In the genomic region with DNA sequence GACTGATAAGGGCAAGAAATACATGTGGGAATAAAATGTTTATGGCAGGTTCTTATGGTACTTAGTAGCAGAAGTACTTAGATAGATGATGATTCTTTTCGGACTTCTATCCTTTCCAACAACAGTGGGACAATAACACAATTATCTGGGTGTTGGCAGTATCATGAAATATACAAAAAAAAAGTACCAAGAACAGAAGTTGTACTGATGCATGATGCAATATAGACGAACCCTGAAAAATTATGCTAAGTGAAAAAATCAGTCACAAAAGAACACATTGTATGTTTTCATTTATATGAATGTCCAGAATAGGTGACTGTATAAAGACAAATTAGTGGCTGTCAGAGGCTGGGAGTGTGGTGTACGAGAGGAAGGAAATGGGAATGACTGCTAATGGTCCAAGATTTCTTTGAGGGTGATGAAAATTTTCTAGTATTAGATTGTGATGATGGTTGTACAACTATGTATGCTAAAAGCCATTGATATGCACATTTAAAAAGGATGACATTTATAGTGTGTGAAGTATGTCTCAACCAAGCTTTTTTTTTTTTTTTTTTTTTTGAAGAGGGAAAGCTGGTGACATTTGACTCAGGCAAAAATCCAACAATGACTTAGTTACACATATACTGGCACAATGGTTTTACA, we compare ENCODE assay signal across 23 cellular contexts. TPM values are rescaled to one million over a fixed set of nuclear protein-coding genes. Genes with fewer than 3 reads are reported as not detected.
A peak's percentile ranks its signal among the peaks of the same experiment; 100 is the strongest.
DNase-seq lines count a peak whose midpoint lies in the region; ATAC-seq and TF ChIP-seq lines count a peak whose summit lies in the region.
"Had no signal": no experiment of that assay in that cellular context is flagged by ENCODE, and none has a peak within 500 bp of the region (broad histone marks: within the 10 kb centered on the region; RNA-seq: fewer than 3 reads in every experiment).

No MANE protein-coding gene starts in this region.

- H3K9me1 ChIP-seq in IMR-90 (ENCODE audit: insufficient read depth, low read length), result no peaks in the 10 kb centered on the region; the same call in 1 of the 2 replicates

- H2BK15ac ChIP-seq in IMR-90 (ENCODE audit: low read depth, low read length), result no peak overlapping the region

- peaks cover 15 to 43% of the 10 kb centered on the region in 2 experiments; a peak in 3 of 4 replicates for H3K79me1 ChIP-seq in IMR-90 (ENCODE audit: low read depth in 1 of 2, low read length in 2 of 2)

- dilution Hi-C loops in IMR-90 (cut with HindIII; ENCODE audit: low sequenced_read_pairs, unreplicated experiment), result no loop called here

- DNase-seq in left ventricle myocardium inferior (no peak), right atrium auricular region (ENCODE audit: low spot score) (no peak), IMR-90 (no peak), esophagus muscularis mucosa (ENCODE audit: extremely low spot score) (no peak), superior temporal gyrus (ENCODE audit: extremely low spot score) (peak; percentile 55)
- no peak for DNase-seq in activated CD8-positive, alpha-beta memory T cell treated with anti-CD3 and anti-CD28 coated beads for 24 hours
- DNase-seq: activated CD4-positive, alpha-beta T cell treated with anti-CD3 and anti-CD28 coated beads for 48 hours; activated T-cell treated with anti-CD3 and anti-CD28 coated beads, Interleukin-2, amount 50 U/mL, for 4 hours; adrenal gland; central memory CD4-positive, alpha-beta T cell; COR-L47; effector memory CD4-positive, alpha-beta T cell; esophagus squamous epithelium; NCI-H1092 treated with DMSO at 0.1 percent for 48 hours; NCI-H510A treated with DMSO at 0.1 percent for 48 hours; nucleus accumbens; right cardiac atrium; stimulated activated CD4-positive, alpha-beta T cell treated with anti-CD3 and anti-CD28 coated beads, Interleukin-15, amount 100 ng/mL, for 24 hours; tibial artery had no signal

- no peak overlapping the region for H3K56ac ChIP-seq in IMR-90 (ENCODE audit: extremely low read depth, insufficient read depth, low read length)

- no peak overlapping the region for H2BK5ac ChIP-seq in IMR-90 (ENCODE audit: low read depth, low read length, poor library complexity, severe bottlenecking)

- TF ChIP-seq RAD21 in IMR-90 (IDR thresholded peaks at IDR 0.05; ENCODE audit: low read length), result no peak

- no peak overlapping the region for H3K14ac ChIP-seq in IMR-90 (replicated peaks; ENCODE audit: low read depth, low read length)

- no peak overlapping the region for H2AK5ac ChIP-seq in IMR-90 (ENCODE audit: low read depth, low read length)

- H3K9me3 ChIP-seq in left ventricle myocardium inferior (replicated peaks) (no peaks in the 10 kb centered on the region), right atrium auricular region (no peaks in the 10 kb centered on the region), IMR-90 (ENCODE audit: control insufficient read depth, insufficient read depth, low read length) (no peaks in the 10 kb centered on the region), esophagus muscularis mucosa (no peaks in the 10 kb centered on the region)
- H3K9me3 ChIP-seq: adrenal gland, esophagus squamous epithelium, tibial artery had no signal

- H4K5ac ChIP-seq in IMR-90 (ENCODE audit: low read depth, low read length), result no peak overlapping the region

- intact Hi-C loops in left ventricle myocardium inferior (cut with micrococcal nuclease) (no loop called here), IMR-90 (cut with micrococcal nuclease) (no loop called here), esophagus muscularis mucosa (cut with DNase I) (no loop called here)

- in situ Hi-C loops in IMR-90 (cut with MboI; ENCODE audit: low sequenced_read_pairs), result no loop called here

- ATAC-seq in IMR-90 (ENCODE audit: low read depth), result no peak
- no peak for ATAC-seq in HG02759 (IDR thresholded peaks at IDR 0.05; ENCODE audit: unreplicated experiment)
- no peak for ATAC-seq in GM18519 (IDR thresholded peaks at IDR 0.05; ENCODE audit: low FRiP score, unreplicated experiment)
- ATAC-seq: activated T-cell treated with anti-CD3 and anti-CD28 coated beads, Interleukin-2, amount 50 U/mL, for 4 hours; left lobe of liver had no signal

- H3K4me1 ChIP-seq in left ventricle myocardium inferior (peaks cover 27% of the 10 kb centered on the region), right atrium auricular region (peaks cover 0 to 12% of the 10 kb centered on the region in 2 donors), IMR-90 (ENCODE audit: control insufficient read depth, insufficient read depth, low read length) (no peaks in the 10 kb centered on the region; the same call in 1 of the 2 replicates), esophagus muscularis mucosa (peaks cover 16 to 28% (median 20%) of the 10 kb centered on the region in 4 donors)

- no peak overlapping the region for H2AK9ac ChIP-seq in IMR-90 (replicated peaks; ENCODE audit: low read depth, low read length, poor library complexity)

- POLR2A ChIA-PET in IMR-90 (lab: Charles Lee; ENCODE audit: unreplicated experiment), result interaction anchor here (0.6 kb wide), 1 partner anchor 777 kb away, joined by 5 read pairs; no protein-coding TSS in a partner anchor

- BruUV-seq in IMR-90 (replicated peaks; lab: Mats Ljungman, UMichigan), result no TSS peak

- CTCF ChIA-PET in IMR-90 (lab: Yijun Ruan, JAX), result no interaction called here

- H3K4me2 ChIP-seq in IMR-90 (ENCODE audit: low read depth, low read length), result no peak overlapping the region

- no peak overlapping the region for H3K18ac ChIP-seq in IMR-90 (ENCODE audit: low read depth, low read length)

- no CpG with 5 or more reads among the region's 3 CpGs for WGBS in IMR-90 (ENCODE audit: extremely low coverage in 2 of 2, insufficient read length in 1 of 2), 2 experiments
- WGBS in esophagus muscularis mucosa, result 64% methylated on average over 3 of the region's 3 CpGs

- H3K36me3 ChIP-seq in left ventricle myocardium inferior (peaks cover 90% of the 10 kb centered on the region), right atrium auricular region (peaks cover 45% of the 10 kb centered on the region), IMR-90 (ENCODE audit: control insufficient read depth, insufficient read depth, low read length) (peaks cover 50% of the 10 kb centered on the region), esophagus muscularis mucosa (peaks cover 35 to 90% (median 68%) of the 10 kb centered on the region in 4 donors)

- no peak overlapping the region for H3K4ac ChIP-seq in IMR-90 (ENCODE audit: low read depth, low read length)

- H3K9ac ChIP-seq in IMR-90 (ENCODE audit: low read depth, low read length), result no peak overlapping the region

- H3K4me3 ChIP-seq in left ventricle myocardium inferior, result no peak overlapping the region
- no peak overlapping the region for H3K4me3 ChIP-seq in right atrium auricular region
- H3K4me3 ChIP-seq in IMR-90 (ENCODE audit: insufficient read depth, low read depth, low read length), result no peak overlapping the region
- H3K4me3 ChIP-seq in esophagus muscularis mucosa, result no peak overlapping the region
- H3K4me3 ChIP-seq: adrenal gland, esophagus squamous epithelium, tibial artery had no signal

- no peak for TF ChIP-seq POLR2A in IMR-90 (IDR thresholded peaks at IDR 0.05; ENCODE audit: low read depth, low read length)
- no peak for TF ChIP-seq POLR2A in esophagus muscularis mucosa (IDR thresholded peaks at IDR 0.05; ENCODE audit: low read depth)

- H2AFZ ChIP-seq in IMR-90 (replicated peaks; ENCODE audit: low read length, poor library complexity), result no peak overlapping the region

- H4K91ac ChIP-seq in IMR-90 (ENCODE audit: insufficient read depth, low read depth, low read length), result no peak overlapping the region

- peaks cover 89% of the 10 kb centered on the region for H4K20me1 ChIP-seq in IMR-90 (ENCODE audit: insufficient read depth, low read length)

- no peak overlapping the region for H4K8ac ChIP-seq in IMR-90 (ENCODE audit: low read depth in 2 of 2, low read length in 2 of 2)

- peak overlapping the region; percentile 53 for H3K27ac ChIP-seq in left ventricle myocardium inferior (replicated peaks)
- no peak overlapping the region for H3K27ac ChIP-seq in right atrium auricular region
- H3K27ac ChIP-seq in IMR-90 (ENCODE audit: insufficient read depth, low read length), result no peak overlapping the region
- peak overlapping the region in 3 of 4 donors; percentile 0 to 46 (median 37) for H3K27ac ChIP-seq in esophagus muscularis mucosa (replicated peaks in 1 of 4)
- H3K27ac ChIP-seq: esophagus squamous epithelium had no signal

- no peak for TF ChIP-seq CTCF in left ventricle myocardium inferior (IDR thresholded peaks at IDR 0.05; ENCODE audit: borderline replicate concordance)
- TF ChIP-seq CTCF in right atrium auricular region (IDR thresholded peaks at IDR 0.05), result no peak
- TF ChIP-seq CTCF in IMR-90 (conservative IDR thresholded peaks at IDR 0.05; ENCODE audit: low read depth, low read length), result no peak
- no peak for TF ChIP-seq CTCF in esophagus muscularis mucosa (IDR thresholded peaks at IDR 0.05)

- no peak overlapping the region for H2BK20ac ChIP-seq in IMR-90 (ENCODE audit: low read depth, low read length)

- TF ChIP-seq EP300 in esophagus muscularis mucosa (IDR thresholded peaks at IDR 0.05), result no peak

- H2BK120ac ChIP-seq in IMR-90 (ENCODE audit: low read depth, low read length), result no peak overlapping the region

- no peak overlapping the region for H3K23ac ChIP-seq in IMR-90 (ENCODE audit: low read depth, low read length)

- no peaks in the 10 kb centered on the region for H3K27me3 ChIP-seq in left ventricle myocardium inferior (ENCODE audit: low read depth)
- H3K27me3 ChIP-seq in right atrium auricular region, result no peaks in the 10 kb centered on the region
- no peaks in the 10 kb centered on the region for H3K27me3 ChIP-seq in IMR-90 (ENCODE audit: control insufficient read depth, insufficient read depth, low read length)
- H3K27me3 ChIP-seq in esophagus muscularis mucosa, result no peaks in the 10 kb centered on the region
- H3K27me3 ChIP-seq: adrenal gland, esophagus squamous epithelium, tibial artery had no signal

RNA-seq across cellular contexts. Expression of gene PDE12, which starts 20.0 kb away (rescaled TPM):
- total RNA-seq in left ventricle myocardium inferior (12.4 TPM), right atrium auricular region (10 to 100 TPM in 1 of 2 donors, 1 to 10 TPM in 1; 9.9 to 12.1 TPM), IMR-90 (2012; rRNA removed) (16.8 and 16.9 TPM in 2 replicates), esophagus muscularis mucosa (10 to 100 TPM; 19.0 to 26.5 (median 22.4) TPM)
- polyA plus RNA-seq in IMR-90 (2012; rRNA removed), result 9.5 and 10.0 TPM in 2 replicates
- 6.5 and 8.9 TPM in 2 replicates for polyA plus RNA-seq in IMR-90 (2012; cell fraction: cytosol; rRNA removed)
- 4.3 and 7.0 TPM in 2 replicates for polyA plus RNA-seq in IMR-90 (2012; cell fraction: nucleus; rRNA removed; ENCODE audit: low replicate concordance)

RNA-seq across cellular contexts. Expression of gene ARF4, which starts 21.1 kb away (rescaled TPM):
- total RNA-seq in left ventricle myocardium inferior (69.8 TPM), right atrium auricular region (10 to 100 TPM; 92.5 to 95.7 TPM), IMR-90 (2012; rRNA removed) (172 and 290 TPM in 2 replicates), esophagus muscularis mucosa (100 to 1,000 TPM in 1 of 4 donors, 10 to 100 TPM in 3; 75.1 to 104 (median 84.1) TPM)
- polyA plus RNA-seq in IMR-90 (2012; rRNA removed), result 357 and 412 TPM in 2 replicates
- 104 and 250 TPM in 2 replicates for polyA plus RNA-seq in IMR-90 (2012; cell fraction: cytosol; rRNA removed)
- 132 and 157 TPM in 2 replicates for polyA plus RNA-seq in IMR-90 (2012; cell fraction: nucleus; rRNA removed; ENCODE audit: low replicate concordance)

RNA-seq across cellular contexts. Expression of gene DNAH12, which starts 31.9 kb away (rescaled TPM):
- 0.16 TPM for total RNA-seq in left ventricle myocardium inferior
- under 1 TPM in 1 of 2 donors, not detected in 1; 0.08 TPM for total RNA-seq in right atrium auricular region
- under 0.01 TPM in 2 replicates for total RNA-seq in IMR-90 (2012; rRNA removed)
- polyA plus RNA-seq in IMR-90 (2012; rRNA removed), result 0.02 TPM in 1 of 2 replicates, not detected in the other
- polyA plus RNA-seq in IMR-90 (2012; cell fraction: cytosol; rRNA removed), result not detected in 2 replicates
- polyA plus RNA-seq in IMR-90 (2012; cell fraction: nucleus; rRNA removed; ENCODE audit: low replicate concordance), result 0.17 TPM in 1 of 2 replicates, not detected in the other
- total RNA-seq in esophagus muscularis mucosa, result under 1 TPM in 2 of 4 donors, not detected in 2; under 0.01 to 0.39 TPM
- total RNA-seq: HT-29 had no signal

Comparison
In these comparisons a context has a peak if more than half of its experiments do, and no peak if none do; other contexts are left out.
1. H3K27ac ChIP-seq: peak in left ventricle myocardium inferior (single experiment) and esophagus muscularis mucosa (3 of 4); none in right atrium auricular region (0 of 2) and IMR-90 (single experiment).